In the genomic region with DNA sequence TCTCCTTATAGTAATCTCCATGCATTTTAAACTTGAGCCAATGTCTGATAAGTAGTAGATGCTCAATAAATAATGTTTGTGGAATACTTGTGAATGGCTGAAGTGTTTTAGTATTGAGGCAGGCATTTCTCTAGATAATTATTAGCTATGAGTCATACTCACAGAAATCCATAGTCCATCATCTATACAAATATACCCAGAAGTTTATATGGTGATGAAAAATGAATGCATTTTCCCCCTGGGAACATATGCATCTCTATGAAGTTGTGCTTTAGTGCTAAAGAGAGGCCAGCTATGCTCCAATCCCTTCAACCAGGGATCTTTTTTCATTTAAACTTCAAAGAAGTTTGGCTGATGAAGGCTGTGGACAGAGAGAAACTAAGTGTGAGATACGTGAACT, we compare ENCODE assay signal across 1 cellular context.
TF ChIP-seq lines count a peak whose summit lies in the region.

No MANE protein-coding gene starts in this region.

TF ChIP-seq in SK-N-SH treated with all-trans-retinoic acid at 6 μM for 48 hours, 23 proteins besides CTCF, POLR2A, EP300 and RAD21 (continued from another document):
- TF ChIP-seq ZFP3 (CRISPR knock-in tag; IDR thresholded peaks at IDR 0.05) (no peak), ZFP30 (CRISPR knock-in tag; IDR thresholded peaks at IDR 0.05) (no peak), ISL1 (CRISPR knock-in tag; IDR thresholded peaks at IDR 0.05) (no peak), ESRRG (CRISPR knock-in tag; IDR thresholded peaks at IDR 0.05) (no peak)
- TF ChIP-seq, protein P1, sequence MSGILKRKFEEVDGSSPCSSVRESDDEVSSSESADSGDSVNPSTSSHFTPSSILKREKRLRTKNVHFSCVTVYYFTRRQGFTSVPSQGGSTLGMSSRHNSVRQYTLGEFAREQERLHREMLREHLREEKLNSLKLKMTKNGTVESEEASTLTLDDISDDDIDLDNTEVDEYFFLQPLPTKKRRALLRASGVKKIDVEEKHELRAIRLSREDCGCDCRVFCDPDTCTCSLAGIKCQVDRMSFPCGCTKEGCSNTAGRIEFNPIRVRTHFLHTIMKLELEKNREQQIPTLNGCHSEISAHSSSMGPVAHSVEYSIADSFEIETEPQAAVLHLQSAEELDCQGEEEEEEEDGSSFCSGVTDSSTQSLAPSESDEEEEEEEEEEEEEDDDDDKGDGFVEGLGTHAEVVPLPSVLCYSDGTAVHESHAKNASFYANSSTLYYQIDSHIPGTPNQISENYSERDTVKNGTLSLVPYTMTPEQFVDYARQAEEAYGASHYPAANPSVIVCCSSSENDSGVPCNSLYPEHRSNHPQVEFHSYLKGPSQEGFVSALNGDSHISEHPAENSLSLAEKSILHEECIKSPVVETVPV (CRISPR knock-in tag; IDR thresholded peaks at IDR 0.05), result no peak
- TF ChIP-seq, protein P2, sequence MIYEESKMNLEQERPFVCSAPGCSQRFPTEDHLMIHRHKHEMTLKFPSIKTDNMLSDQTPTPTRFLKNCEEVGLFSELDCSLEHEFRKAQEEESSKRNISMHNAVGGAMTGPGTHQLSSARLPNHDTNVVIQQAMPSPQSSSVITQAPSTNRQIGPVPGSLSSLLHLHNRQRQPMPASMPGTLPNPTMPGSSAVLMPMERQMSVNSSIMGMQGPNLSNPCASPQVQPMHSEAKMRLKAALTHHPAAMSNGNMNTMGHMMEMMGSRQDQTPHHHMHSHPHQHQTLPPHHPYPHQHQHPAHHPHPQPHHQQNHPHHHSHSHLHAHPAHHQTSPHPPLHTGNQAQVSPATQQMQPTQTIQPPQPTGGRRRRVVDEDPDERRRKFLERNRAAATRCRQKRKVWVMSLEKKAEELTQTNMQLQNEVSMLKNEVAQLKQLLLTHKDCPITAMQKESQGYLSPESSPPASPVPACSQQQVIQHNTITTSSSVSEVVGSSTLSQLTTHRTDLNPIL (CRISPR knock-in tag; IDR thresholded peaks at IDR 0.05; ENCODE audit: low read depth), result no peak
TF ChIP-seq in SK-N-SH treated with all-trans-retinoic acid at 6 μM for 48 hours: peak in this region for 0.
